Comparison of ENCODE assay signal across 23 cellular contexts in genomic region chr6:138052783-138053182, GRCh38. TPM values are rescaled to one million over a fixed set of nuclear protein-coding genes. Genes with fewer than 3 reads are reported as not detected.
A peak's percentile ranks its signal among the peaks of the same experiment; 100 is the strongest.
DNase-seq lines count a peak whose midpoint lies in the region; ATAC-seq, FAIRE-seq and TF ChIP-seq lines count a peak whose summit lies in the region.
"Had no signal": no experiment of that assay in that cellular context is flagged by ENCODE, and none has a peak within 500 bp of the region (broad histone marks: within the 10 kb centered on the region; RNA-seq: fewer than 3 reads in every experiment).

No MANE protein-coding gene starts in this region.

- no peak overlapping the region for H3K4me3 ChIP-seq in Loucy (ENCODE audit: low read length, poor library complexity, severe bottlenecking)

- H3K4me1 Mint-ChIP-seq in T-helper 17 cell: no peaks in the 10 kb centered on the region

- H3K9ac ChIP-seq in Loucy (ENCODE audit: low read depth, low read length, poor library complexity, severe bottlenecking): no peak overlapping the region

- H4K20me1 ChIP-seq in Loucy (ENCODE audit: insufficient read depth, low read length, poor library complexity, severe bottlenecking): no peaks in the 10 kb centered on the region

- H3K27me3 Mint-ChIP-seq in T-helper 17 cell: peaks cover 38% of the 10 kb centered on the region

- peaks cover under 1% of the 10 kb centered on the region for H3K36me3 Mint-ChIP-seq in T-helper 17 cell (ENCODE audit: low read depth)

- no peak for FAIRE-seq in GM19239 (lab: Jason Lieb, UNC)
- FAIRE-seq: GM12892, GM18507 had no signal

- H3K79me2 ChIP-seq in Loucy (ENCODE audit: insufficient read depth, low read length): no peaks in the 10 kb centered on the region

- no peaks in the 10 kb centered on the region for H3K4me1 ChIP-seq in Loucy (ENCODE audit: insufficient read depth, low read length, poor library complexity, severe bottlenecking)

- H3K9me2 ChIP-seq in Loucy (replicated peaks; ENCODE audit: low read depth, low read length): no peaks in the 10 kb centered on the region

- H3K36me3 ChIP-seq in Loucy (ENCODE audit: insufficient read depth, low read length): no peaks in the 10 kb centered on the region

- no peaks in the 10 kb centered on the region for H3F3A ChIP-seq in Loucy (ENCODE audit: low read depth)

- no peaks in the 10 kb centered on the region for H3K27me3 ChIP-seq in Loucy (ENCODE audit: insufficient read depth, low read length, poor library complexity, severe bottlenecking)

- peak overlapping the region; percentile 22 for H3K27ac Mint-ChIP-seq in T-helper 17 cell
- H3K27ac Mint-ChIP-seq: HFFc6, IgD-negative memory B cell had no signal

- no peak overlapping the region for H3K4me3 Mint-ChIP-seq in T-helper 17 cell
- H3K4me3 Mint-ChIP-seq: HFFc6, IgD-negative memory B cell had no signal

- DNase-seq in COLO668 (lab: John Stamatoyannopoulos, UW; ENCODE audit: unreplicated experiment) (peak; percentile 4), T-helper 17 cell (no peak), foreskin melanocyte (peak; percentile 12), GM19239 (ENCODE audit: insufficient read length, low spot score) (no peak), hepatic stellate cell (ENCODE audit: low spot score) (no peak)
- no peak for DNase-seq in stimulated activated naive CD4-positive, alpha-beta T cell (lab: John Stamatoyannopoulos, UW)
- DNase-seq: 8988T, COR-L47, H7, HFFc6, Karpas-422, NCI-H1105, NCI-H2081, NCI-H2171 treated with DMSO at 0.1 percent for 48 hours, NCI-H446 treated with DMSO at 0.1 percent for 48 hours, RPMI8226, SIG-M5 had no signal

- ATAC-seq in T-helper 17 cell (no peak), HG03439 (IDR thresholded peaks at IDR 0.05; ENCODE audit: unreplicated experiment) (no peak)
- ATAC-seq: SK-N-SH treated with all-trans-retinoic acid at 6 μM for 48 hours had no signal

- no peak overlapping the region for H3K4me2 ChIP-seq in Loucy (ENCODE audit: low read depth, low read length, poor library complexity, severe bottlenecking)

- no peak for TF ChIP-seq CTCF in Loucy (conservative IDR thresholded peaks at IDR 0.05; ENCODE audit: low read length)

- H3K9me3 ChIP-seq in Loucy (ENCODE audit: insufficient read depth, low read depth, low read length) (no peaks in the 10 kb centered on the region), T-helper 17 cell (ENCODE audit: control insufficient read depth, low read length, poor library complexity, severe bottlenecking) (no peaks in the 10 kb centered on the region)

- peak overlapping the region; percentile 31; the same call in 1 of the 2 replicates for H2AFZ ChIP-seq in Loucy (ENCODE audit: low read length)

RNA-seq across cellular contexts. Expression of gene PERP, which starts 54.4 kb away (rescaled TPM):
- total RNA-seq in T-helper 17 cell: 1 to 10 TPM; 4.3 to 5.7 TPM

Comparison
In these comparisons a context has a peak if more than half of its experiments do, and no peak if none do; other contexts are left out.
1. DNase-seq: peak in COLO668 (single experiment) and foreskin melanocyte (single experiment); none in T-helper 17 cell (0 of 3), GM19239 (single experiment), stimulated activated naive CD4-positive, alpha-beta T cell (0 of 6) and hepatic stellate cell (single experiment).